ENCODE assay signal across 22 cellular contexts in the genomic region with DNA sequence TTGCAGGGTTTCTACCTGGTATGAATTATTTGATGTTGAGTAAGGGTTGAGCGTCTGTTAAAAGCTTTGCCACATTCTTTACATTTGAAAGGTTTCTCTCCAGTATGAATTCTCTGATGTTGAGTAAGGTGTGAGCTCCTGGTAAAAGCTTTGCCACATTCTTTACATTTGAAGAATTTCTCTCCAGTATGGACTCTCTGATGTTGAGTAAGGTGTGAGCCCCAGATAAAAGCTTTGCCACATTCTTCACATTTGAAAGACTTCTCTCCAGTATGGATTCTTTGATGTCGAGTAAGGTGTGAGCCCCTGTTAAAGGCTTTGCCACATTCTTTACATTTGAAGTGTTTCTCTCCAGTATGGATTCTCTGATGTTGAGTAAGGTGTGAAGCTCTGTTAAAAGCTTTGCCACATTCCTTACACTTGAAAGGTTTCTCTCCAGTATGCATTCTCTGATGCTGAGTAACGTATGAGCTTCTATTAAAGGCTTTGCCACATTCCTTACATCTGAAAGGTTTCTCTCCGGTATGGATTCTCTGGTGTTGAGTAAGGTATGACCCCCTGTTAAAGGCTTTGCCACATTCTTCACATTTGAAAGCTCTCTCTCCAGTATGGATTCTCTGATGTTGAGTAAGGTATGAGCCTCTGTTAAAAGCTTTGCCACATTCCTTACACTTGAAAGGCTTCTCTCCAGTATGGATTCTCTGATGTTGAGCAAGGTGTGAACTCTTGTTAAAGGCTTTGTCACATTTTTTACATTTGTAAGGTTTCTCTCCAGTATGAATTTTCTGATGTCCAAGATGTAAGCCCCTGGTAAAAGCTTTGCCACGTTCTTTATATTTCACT.
"Had no signal": no experiment of that assay in that cellular context is flagged by ENCODE, and none has a peak within 500 bp of the region (broad histone marks: within the 10 kb centered on the region; RNA-seq: fewer than 3 reads in every experiment).

No MANE protein-coding gene starts in this region.

- H3K9me3 ChIP-seq: vagina had no signal

- H3K4me3 ChIP-seq: esophagus muscularis mucosa, skin epidermis, tibial nerve, vagina had no signal

- DNase-seq: activated CD4-positive, alpha-beta memory T cell treated with anti-CD3 and anti-CD28 coated beads, Interleukin-2, amount 10 ng/mL, durations not matched to agents 7 days and 5 days; activated CD4-positive, alpha-beta T cell treated with anti-CD3 and anti-CD28 coated beads for 36 hours; activated effector memory CD4-positive, alpha-beta T cell treated with anti-CD3 and anti-CD28 coated beads, Interleukin-2, amount 50 U/mL, for 16 hours; activated T-cell treated with anti-CD3 and anti-CD28 coated beads, Interleukin-2, amount 50 U/mL, for 24 hours; caudate nucleus; glutamatergic neuron; hypothalamus; kidney glomerular epithelial cell; mesenchymal stem cell; nucleus accumbens; posterior cingulate gyrus; retina; stimulated activated CD4-positive, alpha-beta T cell treated with anti-CD3 and anti-CD28 coated beads, Interleukin-15, amount 100 ng/mL, for 24 hours; stimulated activated CD4-positive, alpha-beta T cell treated with anti-CD3 and anti-CD28 coated beads, Interleukin-4, amount 100 ng/mL, for 1 hour; stimulated activated naive CD4-positive, alpha-beta T cell; T-helper 9 cell had no signal

- H3K27me3 ChIP-seq: esophagus muscularis mucosa, tibial nerve, vagina had no signal

- H3K27ac ChIP-seq: esophagus muscularis mucosa, skin epidermis, tibial nerve, vagina had no signal

- H3K4me1 ChIP-seq: esophagus muscularis mucosa, tibial nerve, vagina had no signal

- FAIRE-seq: colon had no signal

- ATAC-seq: activated CD4-positive, alpha-beta T cell treated with anti-CD3 and anti-CD28 coated beads for 36 hours; natural killer cell treated with Interleukin-12 subunit alpha and Interleukin-12 subunit beta and Interleukin-15 and Interleukin-18, amount 100 ng/mL, for 72 hours had no signal
